Comparison of ENCODE assay signal across 1 cellular context in the genomic region with DNA sequence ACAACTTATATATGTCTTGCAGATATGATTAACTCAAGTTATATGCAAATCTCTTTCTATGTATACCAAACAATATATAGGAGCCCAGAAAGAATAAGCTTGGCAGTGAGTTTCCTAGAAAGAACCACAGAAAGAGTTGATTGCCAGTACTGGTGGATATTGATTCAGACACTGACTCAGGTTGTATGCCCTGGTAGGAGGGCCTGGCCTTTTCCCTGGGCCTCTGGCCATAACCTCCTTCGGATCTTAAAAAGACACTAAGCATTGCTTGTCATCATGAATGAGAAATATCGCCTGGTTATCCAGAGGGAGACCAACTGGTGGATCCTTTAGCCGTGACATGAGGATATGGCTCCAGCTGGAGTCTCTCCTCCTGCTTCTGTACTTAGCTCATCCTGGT.
A peak's percentile ranks its signal among the peaks of the same experiment; 100 is the strongest.
TF ChIP-seq lines count a peak whose summit lies in the region.

No MANE protein-coding gene starts in this region.

TF ChIP-seq in HepG2, 621 proteins besides CTCF, POLR2A, EP300 and RAD21:
- TF ChIP-seq GLI4 (CRISPR knock-in tag; IDR thresholded peaks at IDR 0.05; ENCODE audit: borderline replicate concordance): no peak
- TF ChIP-seq ZNF782 (CRISPR knock-in tag; IDR thresholded peaks at IDR 0.05; ENCODE audit: borderline replicate concordance): no peak
- no peak for TF ChIP-seq ZNF180 (CRISPR knock-in tag; IDR thresholded peaks at IDR 0.05; ENCODE audit: borderline replicate concordance, low read depth)
- TF ChIP-seq, protein P1, sequence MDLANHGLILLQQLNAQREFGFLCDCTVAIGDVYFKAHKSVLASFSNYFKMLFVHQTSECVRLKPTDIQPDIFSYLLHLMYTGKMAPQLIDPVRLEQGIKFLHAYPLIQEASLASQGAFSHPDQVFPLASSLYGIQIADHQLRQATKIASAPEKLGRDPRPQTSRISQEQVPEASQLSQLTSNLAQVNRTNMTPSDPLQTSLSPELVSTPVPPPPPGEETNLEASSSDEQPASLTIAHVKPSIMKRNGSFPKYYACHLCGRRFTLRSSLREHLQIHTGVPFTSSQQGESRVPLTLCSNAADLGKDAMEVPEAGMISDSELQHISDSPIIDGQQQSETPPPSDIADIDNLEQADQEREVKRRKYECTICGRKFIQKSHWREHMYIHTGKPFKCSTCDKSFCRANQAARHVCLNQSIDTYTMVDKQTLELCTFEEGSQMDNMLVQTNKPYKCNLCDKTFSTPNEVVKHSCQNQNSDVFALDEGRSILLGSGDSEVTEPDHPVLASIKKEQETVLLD (CRISPR knock-in tag; IDR thresholded peaks at IDR 0.05; ENCODE audit: low read depth): no peak
- TF ChIP-seq BCL6 (CRISPR knock-in tag; IDR thresholded peaks at IDR 0.05): peak; percentile 66
- TF ChIP-seq, protein P2, sequence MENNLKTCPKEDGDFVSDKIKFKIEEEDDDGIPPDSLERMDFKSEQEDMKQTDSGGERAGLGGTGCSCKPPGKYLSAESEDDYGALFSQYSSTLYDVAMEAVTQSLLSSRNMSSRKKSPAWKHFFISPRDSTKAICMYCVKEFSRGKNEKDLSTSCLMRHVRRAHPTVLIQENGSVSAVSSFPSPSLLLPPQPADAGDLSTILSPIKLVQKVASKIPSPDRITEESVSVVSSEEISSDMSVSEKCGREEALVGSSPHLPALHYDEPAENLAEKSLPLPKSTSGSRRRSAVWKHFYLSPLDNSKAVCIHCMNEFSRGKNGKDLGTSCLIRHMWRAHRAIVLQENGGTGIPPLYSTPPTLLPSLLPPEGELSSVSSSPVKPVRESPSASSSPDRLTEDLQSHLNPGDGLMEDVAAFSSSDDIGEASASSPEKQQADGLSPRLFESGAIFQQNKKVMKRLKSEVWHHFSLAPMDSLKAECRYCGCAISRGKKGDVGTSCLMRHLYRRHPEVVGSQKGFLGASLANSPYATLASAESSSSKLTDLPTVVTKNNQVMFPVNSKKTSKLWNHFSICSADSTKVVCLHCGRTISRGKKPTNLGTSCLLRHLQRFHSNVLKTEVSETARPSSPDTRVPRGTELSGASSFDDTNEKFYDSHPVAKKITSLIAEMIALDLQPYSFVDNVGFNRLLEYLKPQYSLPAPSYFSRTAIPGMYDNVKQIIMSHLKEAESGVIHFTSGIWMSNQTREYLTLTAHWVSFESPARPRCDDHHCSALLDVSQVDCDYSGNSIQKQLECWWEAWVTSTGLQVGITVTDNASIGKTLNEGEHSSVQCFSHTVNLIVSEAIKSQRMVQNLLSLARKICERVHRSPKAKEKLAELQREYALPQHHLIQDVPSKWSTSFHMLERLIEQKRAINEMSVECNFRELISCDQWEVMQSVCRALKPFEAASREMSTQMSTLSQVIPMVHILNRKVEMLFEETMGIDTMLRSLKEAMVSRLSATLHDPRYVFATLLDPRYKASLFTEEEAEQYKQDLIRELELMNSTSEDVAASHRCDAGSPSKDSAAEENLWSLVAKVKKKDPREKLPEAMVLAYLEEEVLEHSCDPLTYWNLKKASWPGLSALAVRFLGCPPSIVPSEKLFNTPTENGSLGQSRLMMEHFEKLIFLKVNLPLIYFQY (CRISPR knock-in tag; IDR thresholded peaks at IDR 0.05; ENCODE audit: borderline replicate concordance): no peak
- no peak for TF ChIP-seq RCOR2 (CRISPR knock-in tag; IDR thresholded peaks at IDR 0.05)
